Comparison of ENCODE assay signal across 23 cellular contexts in genomic region chr4:155602351-155603140, GRCh38.
A peak's percentile ranks its signal among the peaks of the same experiment; 100 is the strongest.
DNase-seq lines count a peak whose midpoint lies in the region; ATAC-seq and TF ChIP-seq lines count a peak whose summit lies in the region.
"Had no signal": no experiment of that assay in that cellular context is flagged by ENCODE, and none has a peak within 500 bp of the region (broad histone marks: within the 10 kb centered on the region; RNA-seq: fewer than 3 reads in every experiment).

No MANE protein-coding gene starts in this region.

- POLR2A ChIA-PET in IMR-90 (lab: Charles Lee; ENCODE audit: unreplicated experiment): no interaction called here

- dilution Hi-C loops in IMR-90 (cut with HindIII; ENCODE audit: low sequenced_read_pairs, unreplicated experiment): no loop called here

- H3K14ac ChIP-seq in IMR-90 (replicated peaks; ENCODE audit: low read depth, low read length): 0 out of 2 replicates have a peak overlapping the region, but pooled peaks have one; percentile 23

- no peak overlapping the region; the same call in 1 of the 2 replicates for H4K91ac ChIP-seq in IMR-90 (ENCODE audit: insufficient read depth, low read depth, low read length)

- H3K4me3 ChIP-seq in IMR-90 (ENCODE audit: insufficient read depth, low read depth, low read length) (no peak overlapping the region), mesendoderm (ENCODE audit: low read length) (no peak overlapping the region)
- H3K4me3 ChIP-seq: A549; BLaER1 treated with 17β-estradiol and CSF1 and Interleukin-3, amounts not matched to agents 10 nM and 100 nM; dorsolateral prefrontal cortex; neural progenitor cell; psoas muscle; spleen had no signal

- H3K27ac ChIP-seq in IMR-90 (ENCODE audit: insufficient read depth, low read length) (no peak overlapping the region), mesendoderm (ENCODE audit: low read depth, low read length) (no peak overlapping the region)
- H3K27ac ChIP-seq: A549; BLaER1 treated with 17β-estradiol and CSF1 and Interleukin-3, amounts not matched to agents 10 nM and 100 nM; dorsolateral prefrontal cortex; neural progenitor cell; psoas muscle; VCaP had no signal

- H3K9ac ChIP-seq in IMR-90 (ENCODE audit: low read depth, low read length) (no peak overlapping the region), mesendoderm (ENCODE audit: low read length) (no peak overlapping the region)
- H3K9ac ChIP-seq: BLaER1 treated with 17β-estradiol and CSF1 and Interleukin-3, amounts not matched to agents 10 nM and 100 nM; neural progenitor cell had no signal

- BruUV-seq in IMR-90 (replicated peaks; lab: Mats Ljungman, UMichigan): no TSS peak

- CTCF ChIA-PET in IMR-90 (lab: Yijun Ruan, JAX): no interaction called here

- H3K56ac ChIP-seq in IMR-90 (ENCODE audit: extremely low read depth, insufficient read depth, low read length): no peak overlapping the region
- H3K56ac ChIP-seq in mesendoderm (ENCODE audit: low read length): no peak overlapping the region

- no peak overlapping the region for H2AFZ ChIP-seq in IMR-90 (replicated peaks; ENCODE audit: low read length, poor library complexity)
- H2AFZ ChIP-seq: neural progenitor cell had no signal

- H4K8ac ChIP-seq in IMR-90 (ENCODE audit: low read depth in 2 of 2, low read length in 2 of 2): no peak overlapping the region
- H4K8ac ChIP-seq in mesendoderm (ENCODE audit: low read depth, low read length): no peak overlapping the region

- DNase-seq in AG08395 (ENCODE audit: low spot score) (peak; percentile 13), IMR-90 (no peak), chondrocyte (ENCODE audit: low spot score) (no peak), mesendoderm (peak; percentile 33), NCI-H1694 treated with DMSO at 0.1 percent for 48 hours (lab: John Stamatoyannopoulos, UW) (no peak)
- DNase-seq in stimulated activated CD4-positive, alpha-beta T cell treated with anti-CD3 and anti-CD28 coated beads, Interleukin-4, amount 100 ng/mL, for 24 hours: no peak
- DNase-seq: activated CD8-positive, alpha-beta memory T cell treated with anti-CD3 and anti-CD28 coated beads, Interleukin-2, amount 50 U/mL, for 48 hours; activated gamma-delta T cell; dorsolateral prefrontal cortex; left cardiac atrium; NCI-H1930; NCI-H2227 treated with DMSO at 0.1 percent for 48 hours; NCI-H774; psoas muscle; SHP77; spleen had no signal

- H3K9me3 Mint-ChIP-seq in chondrocyte (ENCODE audit: low read depth): no peaks in the 10 kb centered on the region
- H3K9me3 Mint-ChIP-seq: IgD-negative memory B cell, neural progenitor cell had no signal

- no peaks in the 10 kb centered on the region for H3K9me3 ChIP-seq in IMR-90 (ENCODE audit: control insufficient read depth, insufficient read depth, low read length)
- H3K9me3 ChIP-seq: A549; BLaER1 treated with 17β-estradiol and CSF1 and Interleukin-3, amounts not matched to agents 10 nM and 100 nM; psoas muscle; spleen had no signal

- no peak overlapping the region for H2AK9ac ChIP-seq in IMR-90 (replicated peaks; ENCODE audit: low read depth, low read length, poor library complexity)

- peak overlapping the region; percentile 14; the same call in 1 of the 2 replicates for H3K18ac ChIP-seq in IMR-90 (ENCODE audit: low read depth, low read length)
- no peak overlapping the region for H3K18ac ChIP-seq in mesendoderm (ENCODE audit: low read length)

- no peaks in the 10 kb centered on the region for H3K36me3 Mint-ChIP-seq in chondrocyte (ENCODE audit: low read depth)
- H3K36me3 Mint-ChIP-seq: IgD-negative memory B cell, neural progenitor cell had no signal

- H2BK20ac ChIP-seq in IMR-90 (ENCODE audit: low read depth, low read length): no peak overlapping the region

- no peaks in the 10 kb centered on the region for H3K9me1 ChIP-seq in IMR-90 (ENCODE audit: insufficient read depth, low read length)

- ATAC-seq in IMR-90 (ENCODE audit: low read depth) (no peak), GM19023 (IDR thresholded peaks at IDR 0.05; ENCODE audit: unreplicated experiment) (no peak), HG03196 (IDR thresholded peaks at IDR 0.05; ENCODE audit: unreplicated experiment) (no peak)
- ATAC-seq: A549, left cardiac atrium, psoas muscle had no signal

- in situ Hi-C loops in IMR-90 (cut with MboI; ENCODE audit: low sequenced_read_pairs): no loop called here

- no peaks in the 10 kb centered on the region for H3K79me2 ChIP-seq in mesendoderm (ENCODE audit: control insufficient read depth, insufficient read depth, low read length)

- H3K4me1 ChIP-seq in IMR-90 (ENCODE audit: control insufficient read depth, insufficient read depth, low read length) (peaks cover 3% of the 10 kb centered on the region; the same call in 1 of the 2 replicates), mesendoderm (ENCODE audit: control insufficient read depth, low read depth, low read length) (no peaks in the 10 kb centered on the region)
- H3K4me1 ChIP-seq: A549, neural progenitor cell, psoas muscle, spleen had no signal

- H3K79me1 ChIP-seq in IMR-90 (ENCODE audit: low read depth in 1 of 2, low read length in 2 of 2) (no peaks in the 10 kb centered on the region), mesendoderm (ENCODE audit: low read length) (no peaks in the 10 kb centered on the region)

- TF ChIP-seq CTCF in IMR-90 (conservative IDR thresholded peaks at IDR 0.05; ENCODE audit: low read depth, low read length) (no peak), chondrocyte (IDR thresholded peaks at IDR 0.05) (no peak)

- H3K4ac ChIP-seq in IMR-90 (ENCODE audit: low read depth, low read length) (0 out of 2 replicates have a peak overlapping the region, but pooled peaks have one; percentile 43), mesendoderm (ENCODE audit: low read depth, low read length) (no peak overlapping the region)

- TF ChIP-seq RAD21 in IMR-90 (IDR thresholded peaks at IDR 0.05; ENCODE audit: low read length): no peak

- H2BK5ac ChIP-seq in IMR-90 (ENCODE audit: low read depth, low read length, poor library complexity, severe bottlenecking): no peak overlapping the region
- H2BK5ac ChIP-seq in mesendoderm (ENCODE audit: low read length): no peak overlapping the region

- H3K4me1 Mint-ChIP-seq in chondrocyte (ENCODE audit: low read depth): peaks cover 48% of the 10 kb centered on the region
- H3K4me1 Mint-ChIP-seq: IgD-negative memory B cell, neural progenitor cell had no signal

- H4K5ac ChIP-seq in IMR-90 (ENCODE audit: low read depth, low read length) (no peak overlapping the region), mesendoderm (ENCODE audit: low read length) (no peak overlapping the region)

- no peak for TF ChIP-seq POLR2A in IMR-90 (IDR thresholded peaks at IDR 0.05; ENCODE audit: low read depth, low read length)

- no peak overlapping the region for H3K4me2 ChIP-seq in IMR-90 (ENCODE audit: low read depth, low read length)
- no peak overlapping the region for H3K4me2 ChIP-seq in mesendoderm (ENCODE audit: low read length)
- H3K4me2 ChIP-seq: A549; BLaER1 treated with 17β-estradiol and CSF1 and Interleukin-3, amounts not matched to agents 10 nM and 100 nM; neural progenitor cell had no signal

- H2BK15ac ChIP-seq in IMR-90 (ENCODE audit: low read depth, low read length) (0 out of 3 replicates have a peak overlapping the region, but pooled peaks have one; percentile 44), mesendoderm (replicated peaks; ENCODE audit: low read depth) (no peak overlapping the region)

- intact Hi-C loops in IMR-90 (cut with micrococcal nuclease): no loop called here

- H3K27me3 ChIP-seq in IMR-90 (ENCODE audit: control insufficient read depth, insufficient read depth, low read length) (no peaks in the 10 kb centered on the region), mesendoderm (ENCODE audit: insufficient read depth, low read length, poor library complexity) (no peaks in the 10 kb centered on the region)
- H3K27me3 ChIP-seq: BLaER1 treated with 17β-estradiol and CSF1 and Interleukin-3, amounts not matched to agents 10 nM and 100 nM; dorsolateral prefrontal cortex; neural progenitor cell; spleen had no signal

- no peaks in the 10 kb centered on the region for H4K20me1 ChIP-seq in IMR-90 (ENCODE audit: insufficient read depth, low read length)
- H4K20me1 ChIP-seq: BLaER1 treated with 17β-estradiol and CSF1 and Interleukin-3, amounts not matched to agents 10 nM and 100 nM had no signal

- peak overlapping the region; percentile 8 for H3K27ac Mint-ChIP-seq in chondrocyte (ENCODE audit: unreplicated experiment)
- H3K27ac Mint-ChIP-seq: IgD-negative memory B cell, neural progenitor cell had no signal

- no peak overlapping the region for H3K4me3 Mint-ChIP-seq in chondrocyte (ENCODE audit: unreplicated experiment)
- H3K4me3 Mint-ChIP-seq: IgD-negative memory B cell, neural progenitor cell had no signal

- WGBS in IMR-90 (ENCODE audit: extremely low coverage in 2 of 2, insufficient read length in 1 of 2), 2 experiments: no CpG with 5 or more reads among the region's 3 CpGs
- WGBS in mesendoderm (ENCODE audit: extremely low coverage, insufficient coverage, low lambda C conversion rate): no CpG with 5 or more reads among the region's 3 CpGs

- H3K23ac ChIP-seq in IMR-90 (ENCODE audit: low read depth, low read length) (no peak overlapping the region; the same call in 1 of the 2 replicates), mesendoderm (ENCODE audit: low read length) (no peak overlapping the region)

- H2BK120ac ChIP-seq in IMR-90 (ENCODE audit: low read depth, low read length) (peak overlapping the region; percentile 26; the same call in 1 of the 2 replicates), mesendoderm (ENCODE audit: low read depth, low read length) (no peak overlapping the region)

- H3K27me3 Mint-ChIP-seq in chondrocyte (ENCODE audit: low read depth): no peaks in the 10 kb centered on the region
- H3K27me3 Mint-ChIP-seq: IgD-negative memory B cell had no signal

- no peaks in the 10 kb centered on the region for H3K36me3 ChIP-seq in IMR-90 (ENCODE audit: control insufficient read depth, insufficient read depth, low read length)
- no peaks in the 10 kb centered on the region for H3K36me3 ChIP-seq in mesendoderm (ENCODE audit: control insufficient read depth, insufficient read depth, low read length)
- H3K36me3 ChIP-seq: BLaER1 treated with 17β-estradiol and CSF1 and Interleukin-3, amounts not matched to agents 10 nM and 100 nM; neural progenitor cell; spleen had no signal

- H2AK5ac ChIP-seq in IMR-90 (ENCODE audit: low read depth, low read length) (no peak overlapping the region), mesendoderm (ENCODE audit: low read length) (no peak overlapping the region)

TF ChIP-seq in IMR-90, 13 proteins besides CTCF, POLR2A, EP300 and RAD21 (continues in another document):
- TF ChIP-seq RCOR1 (IDR thresholded peaks at IDR 0.05; ENCODE audit: insufficient replicate concordance, low read length) (no peak), CEBPB (IDR thresholded peaks at IDR 0.05; ENCODE audit: low read depth, low read length) (no peak), MAZ (IDR thresholded peaks at IDR 0.05; ENCODE audit: borderline replicate concordance, low read depth, low read length) (no peak)

Comparison
In these comparisons a context has a peak if more than half of its experiments do, and no peak if none do; other contexts are left out.
1. DNase-seq: peak in AG08395 (single experiment) and mesendoderm (single experiment); none in IMR-90 (single experiment), chondrocyte (single experiment), stimulated activated CD4-positive, alpha-beta T cell treated with anti-CD3 and anti-CD28 coated beads, Interleukin-4, amount 100 ng/mL, for 24 hours (single experiment) and NCI-H1694 treated with DMSO at 0.1 percent for 48 hours (single experiment).